Comparison of ENCODE assay signal across 26 cellular contexts in the genomic region with DNA sequence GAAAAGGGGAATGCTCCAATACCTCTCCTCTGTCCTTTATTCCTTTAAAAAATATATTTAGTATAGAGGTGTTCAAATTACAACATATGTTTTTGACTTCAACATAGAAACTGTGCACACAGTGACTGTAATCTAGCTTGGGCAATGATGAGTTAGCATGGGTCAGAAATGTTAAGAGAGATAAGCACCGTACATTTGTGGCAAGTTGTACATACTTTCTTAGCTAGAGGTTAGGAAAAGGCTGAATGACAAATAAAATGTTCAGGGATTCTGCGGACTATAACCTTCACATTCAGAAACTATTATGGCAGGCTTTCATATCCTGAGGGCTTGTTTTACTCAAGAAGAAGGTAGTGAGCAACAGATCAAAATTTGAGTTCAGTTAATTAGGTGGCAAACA.
"Had no signal": no experiment of that assay in that cellular context is flagged by ENCODE, and none has a peak within 500 bp of the region (broad histone marks: within the 10 kb centered on the region; RNA-seq: fewer than 3 reads in every experiment).

No MANE protein-coding gene starts in this region.

- DNase-seq: hypothalamus; immature natural killer cell; kidney; left colon; left lung; lower lobe of right lung; mammary epithelial cell; mesenchymal stem cell; naive thymus-derived CD8-positive, alpha-beta T cell; nucleus accumbens; pancreas; posterior cingulate gyrus; retina; right cardiac atrium; stimulated activated CD4-positive, alpha-beta T cell treated with anti-CD3 and anti-CD28 coated beads, Interleukin-12 subunit alpha, Interleukin-12 subunit beta, amount 100 ng/mL, for 4 hours; stimulated activated CD4-positive, alpha-beta T cell treated with anti-CD3 and anti-CD28 coated beads, Interleukin-15, amount 100 ng/mL, for 24 hours; stimulated activated CD4-positive, alpha-beta T cell treated with anti-CD3 and anti-CD28 coated beads, Interleukin-2, amount 100 ng/mL, for 24 hours; stimulated activated CD4-positive, alpha-beta T cell treated with anti-CD3 and anti-CD28 coated beads, Interleukin-4, amount 100 ng/mL, for 1 hour; stimulated activated naive B cell treated with anti-CD40 and anti-IgM and Interleukin-4, amounts not matched to agents 10 μg/mL and 1 μg/mL and 100 μg/mL, for 72 hours; stimulated activated naive CD8-positive, alpha-beta T cell treated with anti-CD3 and anti-CD28 coated beads, Interleukin-15, Interleukin-2, amounts not matched to agents 100 U/mL and 50 U/mL, for 24 hours; stomach; testis; tibial artery; uterus had no signal

- H3K36me3 ChIP-seq: left lung, lower lobe of right lung, pancreas, prostate gland, stomach, tibial artery, uterus had no signal

- H3K4me3 ChIP-seq: left lung, lower lobe of right lung, pancreas, prostate gland, skin epidermis, stomach, testis, tibial artery, uterus had no signal

- H3K9me3 ChIP-seq: lower lobe of right lung, pancreas, prostate gland, testis, tibial artery, uterus had no signal

- H3K27ac ChIP-seq: left lung, lower lobe of right lung, pancreas, prostate gland, skin epidermis, stomach, testis, tibial artery, uterus had no signal

- H3K4me1 ChIP-seq: left lung, lower lobe of right lung, pancreas, prostate gland, stomach, testis, tibial artery, uterus had no signal

- H3K27me3 ChIP-seq: left lung, pancreas, stomach, testis, tibial artery, uterus had no signal
